ENCODE assay signal across 12 cellular contexts in the genomic region with DNA sequence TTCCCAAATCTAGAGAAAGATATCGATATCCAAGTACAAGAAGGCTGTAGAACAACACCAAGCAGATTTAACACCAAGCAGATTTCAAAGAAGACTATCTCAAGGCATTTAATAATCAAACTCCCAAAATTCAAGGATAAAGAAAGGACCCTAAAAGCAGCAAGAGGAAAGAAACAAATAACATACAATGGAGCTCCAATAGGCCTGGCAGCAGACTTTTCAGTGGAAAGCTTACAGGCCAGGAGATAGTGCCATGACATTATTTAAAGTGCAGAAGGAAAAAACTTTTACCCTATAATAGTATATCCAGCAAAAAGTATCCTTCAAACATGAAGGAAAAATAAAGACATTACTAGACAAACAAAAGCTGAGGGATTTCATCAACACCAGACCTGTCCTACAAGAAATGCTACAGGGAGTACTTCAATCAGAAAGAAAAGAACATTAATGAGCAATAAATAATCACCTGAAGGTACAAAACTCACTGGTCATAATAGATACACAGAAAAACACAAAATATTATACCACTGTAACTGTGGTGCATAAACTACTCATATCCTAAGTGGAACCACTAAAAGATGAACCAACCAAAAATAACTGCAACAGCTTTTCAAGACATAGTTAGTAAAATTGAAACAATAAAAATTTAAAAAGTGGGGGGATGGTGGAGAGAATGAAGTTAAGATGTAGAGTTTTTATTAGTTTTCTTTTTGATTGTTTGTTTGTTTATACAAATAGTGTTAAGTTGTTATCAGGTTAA.
DNase-seq lines count a peak whose midpoint lies in the region; ATAC-seq lines count a peak whose summit lies in the region.
"Had no signal": no experiment of that assay in that cellular context is flagged by ENCODE, and none has a peak within 500 bp of the region (broad histone marks: within the 10 kb centered on the region; RNA-seq: fewer than 3 reads in every experiment).

No MANE protein-coding gene starts in this region.

- H3K27me3 Mint-ChIP-seq in activated CD4-positive, alpha-beta memory T cell treated with anti-CD3 and anti-CD28 coated beads, Interleukin-2, amount 10 ng/mL, durations not matched to agents 7 days and 5 days: no peaks in the 10 kb centered on the region
- no peaks in the 10 kb centered on the region for H3K27me3 Mint-ChIP-seq in activated CD4-positive, alpha-beta memory T cell treated with anti-CD3 and anti-CD28 coated beads for 36 hours
- H3K27me3 Mint-ChIP-seq in activated naive CD8-positive, alpha-beta T cell: no peaks in the 10 kb centered on the region
- no peaks in the 10 kb centered on the region for H3K27me3 Mint-ChIP-seq in activated naive CD8-positive, alpha-beta T cell treated with anti-CD3 and anti-CD28 coated beads, Interleukin-2, amount 50 U/mL, for 24 hours
- H3K27me3 Mint-ChIP-seq in activated T-helper 1 cell treated with anti-CD3 and anti-CD28 coated beads, Interleukin-12 subunit alpha, Interleukin-12 subunit beta, Interleukin-2, Interleukin-4 antibody, amounts not matched to agents 30 ng/mL and 10 ng/mL and 1 ng/mL, durations not matched to agents 14 hours and 24 hours and 36 hours (ENCODE audit: insufficient read depth): peaks cover 2% of the 10 kb centered on the region
- H3K27me3 Mint-ChIP-seq in stimulated activated memory B cell treated with anti-CD40 and anti-IgM and Interleukin-4, amounts not matched to agents 10 μg/mL and 1 μg/mL and 100 μg/mL, for 72 hours: no peaks in the 10 kb centered on the region

- peaks cover 59% of the 10 kb centered on the region for H3K4me1 Mint-ChIP-seq in activated CD4-positive, alpha-beta memory T cell treated with anti-CD3 and anti-CD28 coated beads, Interleukin-2, amount 10 ng/mL, durations not matched to agents 7 days and 5 days
- H3K4me1 Mint-ChIP-seq in activated CD4-positive, alpha-beta memory T cell treated with anti-CD3 and anti-CD28 coated beads for 36 hours (ENCODE audit: low read depth): peaks cover 32% of the 10 kb centered on the region
- peaks cover 12% of the 10 kb centered on the region for H3K4me1 Mint-ChIP-seq in activated naive CD8-positive, alpha-beta T cell (ENCODE audit: low read depth)
- peaks cover 43% of the 10 kb centered on the region for H3K4me1 Mint-ChIP-seq in activated naive CD8-positive, alpha-beta T cell treated with anti-CD3 and anti-CD28 coated beads, Interleukin-2, amount 50 U/mL, for 24 hours
- peaks cover 54% of the 10 kb centered on the region for H3K4me1 Mint-ChIP-seq in activated T-helper 1 cell treated with anti-CD3 and anti-CD28 coated beads, Interleukin-12 subunit alpha, Interleukin-12 subunit beta, Interleukin-2, Interleukin-4 antibody, amounts not matched to agents 30 ng/mL and 10 ng/mL and 1 ng/mL, durations not matched to agents 14 hours and 24 hours and 36 hours (ENCODE audit: low read depth)
- peaks cover 31% of the 10 kb centered on the region for H3K4me1 Mint-ChIP-seq in stimulated activated memory B cell treated with anti-CD40 and anti-IgM and Interleukin-4, amounts not matched to agents 10 μg/mL and 1 μg/mL and 100 μg/mL, for 72 hours

- no peak for DNase-seq in activated CD4-positive, alpha-beta memory T cell treated with anti-CD3 and anti-CD28 coated beads, Interleukin-2, amount 10 ng/mL, durations not matched to agents 7 days and 5 days
- DNase-seq in activated CD4-positive, alpha-beta memory T cell treated with anti-CD3 and anti-CD28 coated beads for 36 hours: no peak
- DNase-seq in activated naive CD8-positive, alpha-beta T cell treated with anti-CD3 and anti-CD28 coated beads, Interleukin-2, amount 50 U/mL, for 24 hours: no peak
- DNase-seq in activated T-helper 1 cell treated with anti-CD3 and anti-CD28 coated beads, Interleukin-12 subunit alpha, Interleukin-12 subunit beta, Interleukin-2, Interleukin-4 antibody, amounts not matched to agents 30 ng/mL and 10 ng/mL and 1 ng/mL, durations not matched to agents 14 hours and 24 hours and 36 hours (ENCODE audit: low spot score): no peak
- DNase-seq: ACHN; CD4-positive, CD25-positive, alpha-beta regulatory T cell; DMS53; H7 had no signal

- ATAC-seq in activated naive CD8-positive, alpha-beta T cell treated with anti-CD3 and anti-CD28 coated beads, Interleukin-2, amount 50 U/mL, for 24 hours: no peak
- no peak for ATAC-seq in stimulated activated memory B cell treated with anti-CD40 and anti-IgM and Interleukin-4, amounts not matched to agents 10 μg/mL and 1 μg/mL and 100 μg/mL, for 72 hours
- ATAC-seq in HG02981 (IDR thresholded peaks at IDR 0.05; ENCODE audit: unreplicated experiment): no peak
- ATAC-seq: GM23338 had no signal

- POLR2A ChIA-PET in activated CD4-positive, alpha-beta memory T cell treated with anti-CD3 and anti-CD28 coated beads, Interleukin-2, amount 10 ng/mL, durations not matched to agents 7 days and 5 days (lab: Charles Lee): interaction anchor here (0.6 to 2.4 kb wide), 6 partner anchors 8 to 329 kb away, joined by 3 to 12 read pairs (median 4); a partner anchor contains a TSS
- POLR2A ChIA-PET in activated CD4-positive, alpha-beta memory T cell treated with anti-CD3 and anti-CD28 coated beads for 36 hours (lab: Charles Lee): interaction anchor here (0.6 to 1.2 kb wide), 4 partner anchors 23 to 115 kb away, joined by 3 to 5 read pairs (median 3); no protein-coding TSS in a partner anchor

- H3K4me3 Mint-ChIP-seq in activated CD4-positive, alpha-beta memory T cell treated with anti-CD3 and anti-CD28 coated beads, Interleukin-2, amount 10 ng/mL, durations not matched to agents 7 days and 5 days: no peak overlapping the region
- no peak overlapping the region for H3K4me3 Mint-ChIP-seq in activated CD4-positive, alpha-beta memory T cell treated with anti-CD3 and anti-CD28 coated beads for 36 hours
- no peak overlapping the region for H3K4me3 Mint-ChIP-seq in activated naive CD8-positive, alpha-beta T cell
- no peak overlapping the region for H3K4me3 Mint-ChIP-seq in activated naive CD8-positive, alpha-beta T cell treated with anti-CD3 and anti-CD28 coated beads, Interleukin-2, amount 50 U/mL, for 24 hours
- no peak overlapping the region for H3K4me3 Mint-ChIP-seq in activated T-helper 1 cell treated with anti-CD3 and anti-CD28 coated beads, Interleukin-12 subunit alpha, Interleukin-12 subunit beta, Interleukin-2, Interleukin-4 antibody, amounts not matched to agents 30 ng/mL and 10 ng/mL and 1 ng/mL, durations not matched to agents 14 hours and 24 hours and 36 hours
- no peak overlapping the region for H3K4me3 Mint-ChIP-seq in stimulated activated memory B cell treated with anti-CD40 and anti-IgM and Interleukin-4, amounts not matched to agents 10 μg/mL and 1 μg/mL and 100 μg/mL, for 72 hours
- H3K4me3 Mint-ChIP-seq: CD4-positive, CD25-positive, alpha-beta regulatory T cell; GM23338 had no signal

- intact Hi-C loops in activated CD4-positive, alpha-beta memory T cell treated with anti-CD3 and anti-CD28 coated beads for 36 hours (cut with micrococcal nuclease): no loop called here
- intact Hi-C loops in activated T-helper 1 cell treated with anti-CD3 and anti-CD28 coated beads, Interleukin-12 subunit alpha, Interleukin-12 subunit beta, Interleukin-2, Interleukin-4 antibody, amounts not matched to agents 30 ng/mL and 10 ng/mL and 1 ng/mL, durations not matched to agents 14 hours and 24 hours and 36 hours (cut with micrococcal nuclease): loop anchor here (1.0 kb wide), 2 partner anchors 23 to 37 kb away; no protein-coding TSS in a partner anchor

- CTCF ChIA-PET in activated CD4-positive, alpha-beta memory T cell treated with anti-CD3 and anti-CD28 coated beads, Interleukin-2, amount 10 ng/mL, durations not matched to agents 7 days and 5 days (lab: Charles Lee): interaction anchor here (0.6 to 1.6 kb wide), 4 partner anchors 14 to 104 kb away, joined by 3 to 7 read pairs (median 4); no protein-coding TSS in a partner anchor
- CTCF ChIA-PET in activated CD4-positive, alpha-beta memory T cell treated with anti-CD3 and anti-CD28 coated beads for 36 hours (lab: Charles Lee): interaction anchor here (1.0 to 1.5 kb wide), 4 partner anchors 9 to 338 kb away, joined by 3 to 4 read pairs (median 4); no protein-coding TSS in a partner anchor

- H3K36me3 Mint-ChIP-seq in activated CD4-positive, alpha-beta memory T cell treated with anti-CD3 and anti-CD28 coated beads, Interleukin-2, amount 10 ng/mL, durations not matched to agents 7 days and 5 days (ENCODE audit: low read depth): peaks cover 75% of the 10 kb centered on the region
- peaks cover 6% of the 10 kb centered on the region for H3K36me3 Mint-ChIP-seq in activated CD4-positive, alpha-beta memory T cell treated with anti-CD3 and anti-CD28 coated beads for 36 hours
- H3K36me3 Mint-ChIP-seq in activated naive CD8-positive, alpha-beta T cell: peaks cover 12% of the 10 kb centered on the region
- H3K36me3 Mint-ChIP-seq in activated naive CD8-positive, alpha-beta T cell treated with anti-CD3 and anti-CD28 coated beads, Interleukin-2, amount 50 U/mL, for 24 hours (ENCODE audit: low read depth): peaks cover 8% of the 10 kb centered on the region
- H3K36me3 Mint-ChIP-seq in activated T-helper 1 cell treated with anti-CD3 and anti-CD28 coated beads, Interleukin-12 subunit alpha, Interleukin-12 subunit beta, Interleukin-2, Interleukin-4 antibody, amounts not matched to agents 30 ng/mL and 10 ng/mL and 1 ng/mL, durations not matched to agents 14 hours and 24 hours and 36 hours (ENCODE audit: low read depth): peaks cover 36% of the 10 kb centered on the region
- H3K36me3 Mint-ChIP-seq in stimulated activated memory B cell treated with anti-CD40 and anti-IgM and Interleukin-4, amounts not matched to agents 10 μg/mL and 1 μg/mL and 100 μg/mL, for 72 hours: peaks cover 14% of the 10 kb centered on the region

- peak overlapping the region; percentile 7 for H3K27ac Mint-ChIP-seq in activated CD4-positive, alpha-beta memory T cell treated with anti-CD3 and anti-CD28 coated beads, Interleukin-2, amount 10 ng/mL, durations not matched to agents 7 days and 5 days
- no peak overlapping the region for H3K27ac Mint-ChIP-seq in activated CD4-positive, alpha-beta memory T cell treated with anti-CD3 and anti-CD28 coated beads for 36 hours
- peak overlapping the region; percentile 9 for H3K27ac Mint-ChIP-seq in activated naive CD8-positive, alpha-beta T cell
- H3K27ac Mint-ChIP-seq in activated naive CD8-positive, alpha-beta T cell treated with anti-CD3 and anti-CD28 coated beads, Interleukin-2, amount 50 U/mL, for 24 hours: no peak overlapping the region
- peak overlapping the region; percentile 46 for H3K27ac Mint-ChIP-seq in activated T-helper 1 cell treated with anti-CD3 and anti-CD28 coated beads, Interleukin-12 subunit alpha, Interleukin-12 subunit beta, Interleukin-2, Interleukin-4 antibody, amounts not matched to agents 30 ng/mL and 10 ng/mL and 1 ng/mL, durations not matched to agents 14 hours and 24 hours and 36 hours
- peak overlapping the region; percentile 28 for H3K27ac Mint-ChIP-seq in stimulated activated memory B cell treated with anti-CD40 and anti-IgM and Interleukin-4, amounts not matched to agents 10 μg/mL and 1 μg/mL and 100 μg/mL, for 72 hours
- H3K27ac Mint-ChIP-seq: CD4-positive, CD25-positive, alpha-beta regulatory T cell; GM23338 had no signal

- peaks cover 30% of the 10 kb centered on the region for H3K9me3 Mint-ChIP-seq in activated CD4-positive, alpha-beta memory T cell treated with anti-CD3 and anti-CD28 coated beads, Interleukin-2, amount 10 ng/mL, durations not matched to agents 7 days and 5 days
- peaks cover 20% of the 10 kb centered on the region for H3K9me3 Mint-ChIP-seq in activated CD4-positive, alpha-beta memory T cell treated with anti-CD3 and anti-CD28 coated beads for 36 hours
- peaks cover 11% of the 10 kb centered on the region for H3K9me3 Mint-ChIP-seq in activated naive CD8-positive, alpha-beta T cell (ENCODE audit: low read depth)
- H3K9me3 Mint-ChIP-seq in activated naive CD8-positive, alpha-beta T cell treated with anti-CD3 and anti-CD28 coated beads, Interleukin-2, amount 50 U/mL, for 24 hours: peaks cover 20% of the 10 kb centered on the region
- H3K9me3 Mint-ChIP-seq in activated T-helper 1 cell treated with anti-CD3 and anti-CD28 coated beads, Interleukin-12 subunit alpha, Interleukin-12 subunit beta, Interleukin-2, Interleukin-4 antibody, amounts not matched to agents 30 ng/mL and 10 ng/mL and 1 ng/mL, durations not matched to agents 14 hours and 24 hours and 36 hours: peaks cover 29% of the 10 kb centered on the region
- H3K9me3 Mint-ChIP-seq in stimulated activated memory B cell treated with anti-CD40 and anti-IgM and Interleukin-4, amounts not matched to agents 10 μg/mL and 1 μg/mL and 100 μg/mL, for 72 hours: peaks cover 6% of the 10 kb centered on the region
- H3K9me3 Mint-ChIP-seq: GM23338 had no signal

Comparison
In these comparisons a context has a peak if more than half of its experiments do, and no peak if none do; other contexts are left out.
1. H3K27ac Mint-ChIP-seq: peak in activated CD4-positive, alpha-beta memory T cell treated with anti-CD3 and anti-CD28 coated beads, Interleukin-2, amount 10 ng/mL, durations not matched to agents 7 days and 5 days (single experiment), activated naive CD8-positive, alpha-beta T cell (single experiment), activated T-helper 1 cell treated with anti-CD3 and anti-CD28 coated beads, Interleukin-12 subunit alpha, Interleukin-12 subunit beta, Interleukin-2, Interleukin-4 antibody, amounts not matched to agents 30 ng/mL and 10 ng/mL and 1 ng/mL, durations not matched to agents 14 hours and 24 hours and 36 hours (single experiment) and stimulated activated memory B cell treated with anti-CD40 and anti-IgM and Interleukin-4, amounts not matched to agents 10 μg/mL and 1 μg/mL and 100 μg/mL, for 72 hours (single experiment); none in activated CD4-positive, alpha-beta memory T cell treated with anti-CD3 and anti-CD28 coated beads for 36 hours (single experiment) and activated naive CD8-positive, alpha-beta T cell treated with anti-CD3 and anti-CD28 coated beads, Interleukin-2, amount 50 U/mL, for 24 hours (single experiment).